In genomic region chr6:7051780-7052440, GRCh38 we compare ENCODE assay signal across 8 cellular contexts. TPM values are rescaled to one million over a fixed set of nuclear protein-coding genes. Genes with fewer than 3 reads are reported as not detected.
DNase-seq lines count a peak whose midpoint lies in the region; ATAC-seq and TF ChIP-seq lines count a peak whose summit lies in the region.

No MANE protein-coding gene starts in this region.

- ATAC-seq in HG03432 (IDR thresholded peaks at IDR 0.05; ENCODE audit: unreplicated experiment) = peak; percentile 72

- peak overlapping the region; percentile 80; the same call in 1 of the 2 replicates for H3K4me2 ChIP-seq in SK-N-SH

- H3K9me3 ChIP-seq in SK-N-SH = no peaks in the 10 kb centered on the region
- no peaks in the 10 kb centered on the region for H3K9me3 ChIP-seq in iPS-18c (ENCODE audit: control insufficient read depth, insufficient read depth, low read length)
- H3K9me3 ChIP-seq in spleen = no peaks in the 10 kb centered on the region

- no peaks in the 10 kb centered on the region for H4K20me1 ChIP-seq in SK-N-SH (ENCODE audit: insufficient read depth)

- peaks cover 0 to 6% of the 10 kb centered on the region in 2 experiments; a peak in 1 of 4 replicates for H3K4me1 ChIP-seq in SK-N-SH (ENCODE audit: control insufficient read depth in 1 of 2, insufficient read depth in 2 of 2, low read depth in 1 of 2, low read length in 1 of 2)
- peaks cover 0 to 60% (median 23%) of the 10 kb centered on the region in 6 donors for H3K4me1 ChIP-seq in spleen

- CTCF ChIA-PET in SK-N-SH (lab: Yijun Ruan, JAX) = no interaction called here

- no peaks in the 10 kb centered on the region for H3K9me2 ChIP-seq in SK-N-SH

- H3K27ac ChIP-seq in SK-N-SH (ENCODE audit: low read depth in 2 of 2, low read length in 1 of 2) (no peak overlapping the region), spleen (peak overlapping the region; percentile 67 to 91 (median 84))

- no peak for TF ChIP-seq EP300 in SK-N-SH (IDR thresholded peaks at IDR 0.05; ENCODE audit: borderline replicate concordance in 1 of 2, low read depth in 1 of 2, low read length in 1 of 2)

- in situ Hi-C loops in astrocyte of the cerebellum (cut with HindIII; ENCODE audit: low sequenced_read_pairs) = no loop called here

- WGBS in SK-N-SH (ENCODE audit: low lambda C conversion rate) = 8% methylated on average over 14 of the region's 58 CpGs
- 0 to 3% (median 0%) methylated on average over 13 to 58 of the region's 58 CpGs for WGBS in spleen, 5 donors

- TF ChIP-seq CTCF in SK-N-SH (IDR thresholded peaks at IDR 0.05) (no peak), astrocyte of the cerebellum (IDR thresholded peaks at IDR 0.05; ENCODE audit: low read depth, low read length, missing control alignments) (no peak), spleen (IDR thresholded peaks at IDR 0.05 in 8 of 11, conservative IDR thresholded peaks at IDR 0.05 in 3 of 11) (peak in 1 of 11 experiments; percentile 0)

- DNase-seq in NCI-H1092 (lab: John Stamatoyannopoulos, UW) (peak; percentile 3), NCI-H1092 treated with DMSO at 0.1 percent for 48 hours (lab: John Stamatoyannopoulos, UW) (no peak), SK-N-SH (peak; percentile 64), astrocyte of the cerebellum (ENCODE audit: low read depth) (no peak), spleen (peak; percentile 94), NCI-H345 treated with DMSO at 0.1 percent for 48 hours (lab: John Stamatoyannopoulos, UW; ENCODE audit: unreplicated experiment) (no peak)

- H3K9ac ChIP-seq in SK-N-SH = no peak overlapping the region

- intact Hi-C loops in spleen (cut with DNase I; ENCODE audit: low total_unique reads) = no loop called here

- no peak for TF ChIP-seq POLR2A in spleen (IDR thresholded peaks at IDR 0.05)

- no peaks in the 10 kb centered on the region for H3F3A ChIP-seq in SK-N-SH (replicated peaks; ENCODE audit: insufficient read depth)

- H3K79me2 ChIP-seq in SK-N-SH (ENCODE audit: insufficient read depth) = no peaks in the 10 kb centered on the region

- H3K4me3 ChIP-seq in SK-N-SH (ENCODE audit: low read depth in 2 of 2, low read length in 1 of 2) (peak overlapping the region; percentile 47 to 51), astrocyte of the cerebellum (ENCODE audit: low read depth, low read length) (peak overlapping the region; percentile 42), iPS-18c (ENCODE audit: insufficient read depth, low read depth, low read length) (peak overlapping the region; percentile 82), spleen (peak overlapping the region; percentile 70 to 95 (median 74))

- peak overlapping the region; percentile 79; the same call in 1 of the 2 replicates for H2AFZ ChIP-seq in SK-N-SH (ENCODE audit: low read depth)

- POLR2A ChIA-PET in SK-N-SH (lab: Yijun Ruan, JAX) = no interaction called here

- no peaks in the 10 kb centered on the region for H3K36me3 ChIP-seq in SK-N-SH (replicated peaks in 1 of 2; ENCODE audit: control insufficient read depth in 1 of 2, insufficient read depth in 2 of 2, low read length in 1 of 2)
- H3K36me3 ChIP-seq in spleen = no peaks in the 10 kb centered on the region

- TF ChIP-seq RAD21 in SK-N-SH (IDR thresholded peaks at IDR 0.05; ENCODE audit: low read length) = no peak

- H3K27me3 ChIP-seq in SK-N-SH (ENCODE audit: insufficient read depth) (no peaks in the 10 kb centered on the region), spleen (replicated peaks in 1 of 7) (peaks cover 0 to 17% (median 0%) of the 10 kb centered on the region in 7 donors)

TF ChIP-seq in SK-N-SH, 30 proteins besides CTCF, POLR2A, EP300 and RAD21:
- TF ChIP-seq PBX3 (IDR thresholded peaks at IDR 0.05) = no peak
- no peak for TF ChIP-seq FOSL2 (IDR thresholded peaks at IDR 0.05; ENCODE audit: borderline replicate concordance, low read depth)
- no peak for TF ChIP-seq TAF1 (IDR thresholded peaks at IDR 0.05; ENCODE audit: borderline replicate concordance, low read depth, low read length)
- TF ChIP-seq RCOR1 (IDR thresholded peaks at IDR 0.05; ENCODE audit: low read length) = no peak
- no peak for TF ChIP-seq NRF1 (IDR thresholded peaks at IDR 0.05; ENCODE audit: low read depth, low read length)
- TF ChIP-seq POLR2AphosphoS5 (IDR thresholded peaks at IDR 0.05; ENCODE audit: low read depth, low read length) = no peak

RNA-seq across cellular contexts. Expression of gene RREB1, which starts 55.9 kb away (rescaled TPM):
- polyA plus RNA-seq in SK-N-SH (2012; rRNA removed) (1.5 and 2.0 TPM in 2 replicates), spleen (1 to 10 TPM; 3.2 to 7.4 (median 4.7) TPM)
- 1.2 and 1.6 TPM in 2 replicates for polyA plus RNA-seq in SK-N-SH (2012; cell fraction: cytosol; rRNA removed)
- polyA plus RNA-seq in SK-N-SH (2012; cell fraction: nucleus; rRNA removed) = 7.5 and 8.0 TPM in 2 replicates
- 10 to 100 TPM; 48.5 to 72.0 (median 58.1) TPM for total RNA-seq in spleen

Comparison
In these comparisons a context has a peak if more than half of its experiments do, and no peak if none do; other contexts are left out.
1. DNase-seq: peak in NCI-H1092 (single experiment), SK-N-SH (single experiment) and spleen (single experiment); none in NCI-H1092 treated with DMSO at 0.1 percent for 48 hours (single experiment), astrocyte of the cerebellum (single experiment) and NCI-H345 treated with DMSO at 0.1 percent for 48 hours (single experiment).
2. H3K27ac ChIP-seq: peak in spleen (8 of 8); none in SK-N-SH (0 of 2).
3. Peak in every context shown above with its lines, with median percentiles within 50 percentile points of each other: H3K4me3 ChIP-seq.